In genomic region chr16:49324703-49325102, GRCh38 we compare ENCODE assay signal across 9 cellular contexts. TPM values are rescaled to one million over a fixed set of nuclear protein-coding genes. Genes with fewer than 3 reads are reported as not detected.
"Had no signal": no experiment of that assay in that cellular context is flagged by ENCODE, and none has a peak within 500 bp of the region (broad histone marks: within the 10 kb centered on the region; RNA-seq: fewer than 3 reads in every experiment).

No MANE protein-coding gene starts in this region.

- H3K9me3 ChIP-seq: HAP-1 had no signal

- H3K9ac ChIP-seq: GM23248 had no signal

- H2AFZ ChIP-seq: GM23248 had no signal

- ATAC-seq: HCT116 had no signal

- H3K36me3 ChIP-seq: HAP-1 had no signal

- H3K4me1 ChIP-seq: HAP-1 had no signal

- H3K4me3 ChIP-seq: GM23248, HAP-1 had no signal

- DNase-seq: GM23248, GOT3, H7, HFFc6, IMR-90 had no signal

- H3K27ac ChIP-seq: GM23248 had no signal

RNA-seq across cellular contexts. Expression of gene CBLN1, which starts 43.1 kb away (rescaled TPM):
- total RNA-seq: GM23248, HFFc6, IMR-90 had no signal
- polyA plus RNA-seq: GM23248, IMR-90 had no signal

RNA-seq across cellular contexts. Expression of gene C16orf78, which starts 48.9 kb away (rescaled TPM):
- total RNA-seq: GM23248, H4, H7, HFFc6, HT-29, IMR-90 had no signal
- polyA plus RNA-seq: GM23248, IMR-90 had no signal
